Comparison of ENCODE assay signal across 2 cellular contexts in the genomic region with DNA sequence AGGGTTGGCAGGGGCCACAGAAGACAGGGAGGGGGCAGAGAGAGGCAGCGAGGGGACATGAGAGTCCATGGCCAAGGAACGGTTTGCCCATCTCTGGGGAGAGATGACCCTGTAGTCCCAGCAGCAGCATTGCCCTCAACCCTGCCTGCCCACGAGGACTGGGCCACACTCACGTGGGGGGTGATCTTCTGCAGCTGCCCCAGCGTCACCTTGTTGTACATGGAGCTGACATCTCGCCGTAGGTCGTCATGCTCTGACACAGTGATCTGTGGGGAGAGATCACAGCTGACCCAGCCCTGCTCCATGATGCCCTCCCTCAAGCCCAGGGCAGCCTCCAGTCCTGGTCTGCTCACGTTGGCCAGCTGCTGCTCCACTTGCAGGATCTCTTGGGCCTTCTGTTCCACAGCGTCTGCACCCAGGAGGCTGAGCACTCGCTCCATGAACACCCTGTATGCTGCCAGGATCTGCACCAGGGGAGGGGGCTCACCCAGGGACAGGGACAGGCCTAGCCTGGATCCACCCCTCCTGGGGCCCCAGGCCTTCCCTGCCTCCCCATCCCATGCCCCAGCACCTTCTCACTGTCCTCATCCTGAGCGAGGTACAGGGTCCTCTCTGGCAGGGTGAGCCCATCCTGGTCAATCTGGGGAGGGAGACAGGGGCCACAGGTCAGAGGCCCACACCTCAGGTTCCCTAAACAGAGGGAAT.
TF ChIP-seq lines count a peak whose summit lies in the region.

No MANE protein-coding gene starts in this region.

TF ChIP-seq in SK-N-SH, 30 proteins besides CTCF, POLR2A, EP300 and RAD21:
- TF ChIP-seq, protein P1, sequence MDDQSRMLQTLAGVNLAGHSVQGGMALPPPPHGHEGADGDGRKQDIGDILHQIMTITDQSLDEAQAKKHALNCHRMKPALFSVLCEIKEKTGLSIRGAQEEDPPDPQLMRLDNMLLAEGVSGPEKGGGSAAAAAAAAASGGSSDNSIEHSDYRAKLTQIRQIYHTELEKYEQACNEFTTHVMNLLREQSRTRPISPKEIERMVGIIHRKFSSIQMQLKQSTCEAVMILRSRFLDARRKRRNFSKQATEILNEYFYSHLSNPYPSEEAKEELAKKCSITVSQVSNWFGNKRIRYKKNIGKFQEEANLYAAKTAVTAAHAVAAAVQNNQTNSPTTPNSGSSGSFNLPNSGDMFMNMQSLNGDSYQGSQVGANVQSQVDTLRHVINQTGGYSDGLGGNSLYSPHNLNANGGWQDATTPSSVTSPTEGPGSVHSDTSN (IDR thresholded peaks at IDR 0.05) = no peak
- TF ChIP-seq TCF12 (IDR thresholded peaks at IDR 0.05) = no peak
- no peak for TF ChIP-seq NRF1 (IDR thresholded peaks at IDR 0.05; ENCODE audit: low read depth, low read length)
- no peak for TF ChIP-seq EZH2phosphoT487 (IDR thresholded peaks at IDR 0.05; ENCODE audit: borderline replicate concordance, low read depth)
- TF ChIP-seq, protein P2, sequence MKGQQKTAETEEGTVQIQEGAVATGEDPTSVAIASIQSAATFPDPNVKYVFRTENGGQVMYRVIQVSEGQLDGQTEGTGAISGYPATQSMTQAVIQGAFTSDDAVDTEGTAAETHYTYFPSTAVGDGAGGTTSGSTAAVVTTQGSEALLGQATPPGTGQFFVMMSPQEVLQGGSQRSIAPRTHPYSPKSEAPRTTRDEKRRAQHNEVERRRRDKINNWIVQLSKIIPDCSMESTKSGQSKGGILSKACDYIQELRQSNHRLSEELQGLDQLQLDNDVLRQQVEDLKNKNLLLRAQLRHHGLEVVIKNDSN (IDR thresholded peaks at IDR 0.05; ENCODE audit: borderline replicate concordance, low read depth) = no peak
- no peak for TF ChIP-seq YY1 (IDR thresholded peaks at IDR 0.05; ENCODE audit: low read depth)
- TF ChIP-seq POLR2AphosphoS5 (IDR thresholded peaks at IDR 0.05; ENCODE audit: low read depth, low read length) = no peak
- TF ChIP-seq FOSL2 (IDR thresholded peaks at IDR 0.05; ENCODE audit: borderline replicate concordance, low read depth) = no peak
- TF ChIP-seq, protein P3, sequence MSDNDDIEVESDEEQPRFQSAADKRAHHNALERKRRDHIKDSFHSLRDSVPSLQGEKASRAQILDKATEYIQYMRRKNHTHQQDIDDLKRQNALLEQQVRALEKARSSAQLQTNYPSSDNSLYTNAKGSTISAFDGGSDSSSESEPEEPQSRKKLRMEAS (IDR thresholded peaks at IDR 0.05; ENCODE audit: low read depth) = no peak
- TF ChIP-seq SIN3A (IDR thresholded peaks at IDR 0.05; ENCODE audit: borderline replicate concordance, low read depth, low read length) = no peak
- no peak for TF ChIP-seq MXI1 (IDR thresholded peaks at IDR 0.05; ENCODE audit: low read depth, low read length)
- TF ChIP-seq GATA2 (CRISPR knock-in tag; IDR thresholded peaks at IDR 0.05) = no peak
- TF ChIP-seq RXRA (IDR thresholded peaks at IDR 0.05; ENCODE audit: borderline replicate concordance, low read depth) = no peak
- no peak for TF ChIP-seq FOXM1 (IDR thresholded peaks at IDR 0.05; ENCODE audit: low read depth)
- no peak for TF ChIP-seq TAF1 (IDR thresholded peaks at IDR 0.05; ENCODE audit: borderline replicate concordance, low read depth, low read length)
- no peak for TF ChIP-seq NFIC (IDR thresholded peaks at IDR 0.05; ENCODE audit: borderline replicate concordance)
- TF ChIP-seq, protein P4, sequence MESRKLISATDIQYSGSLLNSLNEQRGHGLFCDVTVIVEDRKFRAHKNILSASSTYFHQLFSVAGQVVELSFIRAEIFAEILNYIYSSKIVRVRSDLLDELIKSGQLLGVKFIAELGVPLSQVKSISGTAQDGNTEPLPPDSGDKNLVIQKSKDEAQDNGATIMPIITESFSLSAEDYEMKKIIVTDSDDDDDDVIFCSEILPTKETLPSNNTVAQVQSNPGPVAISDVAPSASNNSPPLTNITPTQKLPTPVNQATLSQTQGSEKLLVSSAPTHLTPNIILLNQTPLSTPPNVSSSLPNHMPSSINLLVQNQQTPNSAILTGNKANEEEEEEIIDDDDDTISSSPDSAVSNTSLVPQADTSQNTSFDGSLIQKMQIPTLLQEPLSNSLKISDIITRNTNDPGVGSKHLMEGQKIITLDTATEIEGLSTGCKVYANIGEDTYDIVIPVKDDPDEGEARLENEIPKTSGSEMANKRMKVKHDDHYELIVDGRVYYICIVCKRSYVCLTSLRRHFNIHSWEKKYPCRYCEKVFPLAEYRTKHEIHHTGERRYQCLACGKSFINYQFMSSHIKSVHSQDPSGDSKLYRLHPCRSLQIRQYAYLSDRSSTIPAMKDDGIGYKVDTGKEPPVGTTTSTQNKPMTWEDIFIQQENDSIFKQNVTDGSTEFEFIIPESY (IDR thresholded peaks at IDR 0.05; ENCODE audit: borderline replicate concordance, low read depth) = no peak
- no peak for TF ChIP-seq GABPA (IDR thresholded peaks at IDR 0.05; ENCODE audit: low read depth)

TF ChIP-seq in SK-N-SH treated with all-trans-retinoic acid at 6 μM for 48 hours, 23 proteins besides CTCF, POLR2A, EP300 and RAD21:
- TF ChIP-seq, protein P5, sequence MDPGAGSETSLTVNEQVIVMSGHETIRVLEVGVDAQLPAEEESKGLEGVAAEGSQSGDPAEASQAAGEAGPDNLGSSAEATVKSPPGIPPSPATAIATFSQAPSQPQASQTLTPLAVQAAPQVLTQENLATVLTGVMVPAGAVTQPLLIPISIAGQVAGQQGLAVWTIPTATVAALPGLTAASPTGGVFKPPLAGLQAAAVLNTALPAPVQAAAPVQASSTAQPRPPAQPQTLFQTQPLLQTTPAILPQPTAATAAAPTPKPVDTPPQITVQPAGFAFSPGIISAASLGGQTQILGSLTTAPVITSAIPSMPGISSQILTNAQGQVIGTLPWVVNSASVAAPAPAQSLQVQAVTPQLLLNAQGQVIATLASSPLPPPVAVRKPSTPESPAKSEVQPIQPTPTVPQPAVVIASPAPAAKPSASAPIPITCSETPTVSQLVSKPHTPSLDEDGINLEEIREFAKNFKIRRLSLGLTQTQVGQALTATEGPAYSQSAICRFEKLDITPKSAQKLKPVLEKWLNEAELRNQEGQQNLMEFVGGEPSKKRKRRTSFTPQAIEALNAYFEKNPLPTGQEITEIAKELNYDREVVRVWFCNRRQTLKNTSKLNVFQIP (CRISPR knock-in tag; IDR thresholded peaks at IDR 0.05; ENCODE audit: borderline replicate concordance, low read depth) = no peak
- TF ChIP-seq TCF4 (CRISPR knock-in tag; IDR thresholded peaks at IDR 0.05; ENCODE audit: borderline replicate concordance) = no peak
